Comparison of ENCODE assay signal across 1 cellular context in genomic region chr14:103395245-103395644, GRCh38.
TF ChIP-seq lines count a peak whose summit lies in the region.

No MANE protein-coding gene starts in this region.

TF ChIP-seq in A549, 52 proteins besides CTCF, POLR2A, EP300 and RAD21 (continued from another document):
- TF ChIP-seq PBX3 (IDR thresholded peaks at IDR 0.05), result no peak
- TF ChIP-seq NR3C1 (IDR thresholded peaks at IDR 0.05), result no peak
- TF ChIP-seq ZNF302 (CRISPR knock-in tag; IDR thresholded peaks at IDR 0.05), result no peak
- no peak for TF ChIP-seq NFE2L2 (conservative IDR thresholded peaks at IDR 0.05; ENCODE audit: low read length)
